8 cellular contexts compared by ENCODE assay signal in the genomic region with DNA sequence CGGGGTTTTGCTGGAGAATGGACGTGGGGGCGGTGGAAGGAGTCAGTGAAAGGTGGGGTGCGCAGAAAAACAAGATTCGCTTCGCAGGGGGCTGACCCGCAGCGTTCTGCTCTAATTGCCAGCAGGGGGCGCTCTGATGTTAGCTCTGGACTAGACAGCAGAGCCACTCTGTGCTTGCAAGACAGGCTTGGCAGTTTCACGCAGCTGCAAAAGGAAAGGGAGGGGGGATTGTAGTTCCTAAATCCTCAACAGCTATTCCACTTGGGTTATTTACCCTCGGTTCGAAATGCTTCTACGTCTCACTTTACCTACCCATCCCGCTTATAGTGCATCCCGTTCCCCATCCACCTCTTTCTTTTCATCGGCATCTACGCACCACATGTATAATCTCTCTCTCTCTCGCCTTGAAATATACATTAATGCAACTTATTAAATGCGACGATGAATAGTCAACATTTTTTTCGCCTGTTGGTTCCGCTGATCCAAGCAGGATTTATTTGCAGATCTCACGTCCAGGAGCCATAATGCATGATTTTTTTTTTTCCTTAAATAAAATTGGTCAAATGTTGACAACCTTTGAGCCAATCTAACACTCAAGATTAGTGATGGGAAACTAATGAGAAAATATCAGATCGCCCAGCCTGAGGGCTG.
DNase-seq lines count a peak whose midpoint lies in the region; ATAC-seq, FAIRE-seq and TF ChIP-seq lines count a peak whose summit lies in the region.

No MANE protein-coding gene starts in this region.

- H3K4me1 Mint-ChIP-seq in CD4-positive, alpha-beta memory T cell: peaks cover 11 to 18% (median 13%) of the 10 kb centered on the region in 4 donors

- POLR2A ChIA-PET in CD4-positive, alpha-beta memory T cell (lab: Charles Lee; ENCODE audit: partially characterized antibody): no interaction called here
- POLR2A ChIA-PET in endothelial cell of umbilical vein (lab: Charles Lee): interaction anchor here (0.7 kb wide), 1 partner anchor 941 kb away, joined by 4 read pairs; no protein-coding TSS in a partner anchor

- peak in 4 of 5 donors; percentile 9 to 23 (median 14) for DNase-seq in CD4-positive, alpha-beta memory T cell
- DNase-seq in HS-5 (ENCODE audit: low read depth) (peak; percentile 42), NCI-H748 treated with DMSO at 0.1 percent for 48 hours (lab: John Stamatoyannopoulos, UW) (peak; percentile 31), endothelial cell of umbilical vein (ENCODE audit: low read depth, low spot score) (peak; percentile 79)
- DNase-seq in activated CD4-positive, alpha-beta T cell treated with anti-CD3 and anti-CD28 coated beads, Interleukin-2, amount 50 U/mL, for 4 hours: peak; percentile 13 to 15
- peak; percentile 20 for DNase-seq in stimulated activated CD8-positive, alpha-beta memory T cell treated with anti-CD3 and anti-CD28 coated beads, Interleukin-4, amount 100 ng/mL, for 24 hours (ENCODE audit: low read depth)

- H3K4me3 Mint-ChIP-seq in CD4-positive, alpha-beta memory T cell: peak overlapping the region in 2 of 8 donors; percentile 14 to 55

- no peak overlapping the region for H3K9ac ChIP-seq in endothelial cell of umbilical vein (replicated peaks; ENCODE audit: extremely low read depth, insufficient read depth, low read length)

- WGBS in mesodermal cell (ENCODE audit: insufficient coverage in 2 of 2), 2 experiments: 6 to 7% methylated on average over 15 of the region's 24 CpGs

- H3K36me3 ChIP-seq in CD4-positive, alpha-beta memory T cell (ENCODE audit: insufficient read depth, low read length): no peaks in the 10 kb centered on the region
- H3K36me3 ChIP-seq in endothelial cell of umbilical vein (ENCODE audit: control insufficient read depth in 2 of 2, extremely low read depth in 1 of 2, insufficient read depth in 2 of 2, low read length in 2 of 2) (no peaks in the 10 kb centered on the region), mesodermal cell (ENCODE audit: control insufficient read depth, insufficient read depth, low read length) (no peaks in the 10 kb centered on the region)

- no peaks in the 10 kb centered on the region for H3K9me1 ChIP-seq in endothelial cell of umbilical vein (replicated peaks; ENCODE audit: control insufficient read depth, extremely low read depth, insufficient read depth, low read length)

- no peaks in the 10 kb centered on the region for H3K9me3 ChIP-seq in CD4-positive, alpha-beta memory T cell (ENCODE audit: control insufficient read depth in 1 of 2, low read length in 2 of 2)
- H3K9me3 ChIP-seq in endothelial cell of umbilical vein (replicated peaks; ENCODE audit: control insufficient read depth, insufficient read depth, low read length): no peaks in the 10 kb centered on the region
- no peaks in the 10 kb centered on the region for H3K9me3 ChIP-seq in mesodermal cell (ENCODE audit: control insufficient read depth, low read length)

- dilution Hi-C loops in endothelial cell of umbilical vein (cut with MboI; ENCODE audit: extremely low pct_ligation_motif_present, low sequenced_read_pairs): no loop called here

- TF ChIP-seq POLR2A in endothelial cell of umbilical vein (IDR thresholded peaks at IDR 0.05; ENCODE audit: low read depth, low read length): no peak

- no peaks in the 10 kb centered on the region for H3K79me2 ChIP-seq in endothelial cell of umbilical vein (ENCODE audit: control insufficient read depth, insufficient read depth, low read length)

- H3K4me3 ChIP-seq in CD4-positive, alpha-beta memory T cell (ENCODE audit: low read length in 2 of 2): no peak overlapping the region
- no peak overlapping the region for H3K4me3 ChIP-seq in endothelial cell of umbilical vein (replicated peaks in 1 of 3; ENCODE audit: insufficient read depth in 1 of 3, low read depth in 1 of 3, low read length in 3 of 3)
- peak overlapping the region; percentile 6 for H3K4me3 ChIP-seq in mesodermal cell (ENCODE audit: extremely low read depth, insufficient read depth, low read length, poor library complexity, severe bottlenecking)

- H3K27ac Mint-ChIP-seq in CD4-positive, alpha-beta memory T cell: peak overlapping the region in 1 of 7 donors; percentile 42

- intact Hi-C loops in CD4-positive, alpha-beta memory T cell (cut with micrococcal nuclease): loop anchor here (5.0 kb wide), 1 partner anchor 1468 kb away; no protein-coding TSS in a partner anchor
- intact Hi-C loops in endothelial cell of umbilical vein (cut with micrococcal nuclease): loop anchor here (1.0 to 5.0 kb wide), 11 partner anchors 217 to 1597 kb away; partner anchors contain the start of gene CDIN1

- no peaks in the 10 kb centered on the region for H3K36me3 Mint-ChIP-seq in CD4-positive, alpha-beta memory T cell

- peaks cover 3% of the 10 kb centered on the region for H4K20me1 ChIP-seq in endothelial cell of umbilical vein (replicated peaks; ENCODE audit: control insufficient read depth, extremely low read depth, insufficient read depth, low read length)

- peaks cover 49% of the 10 kb centered on the region for H3K27me3 ChIP-seq in CD4-positive, alpha-beta memory T cell (ENCODE audit: insufficient read depth, low read length)
- H3K27me3 ChIP-seq in endothelial cell of umbilical vein (ENCODE audit: control insufficient read depth in 2 of 2, insufficient read depth in 2 of 2, low read length in 2 of 2): peaks cover 90 to 99% of the 10 kb centered on the region in 2 experiments

- no peak overlapping the region for H3K27ac ChIP-seq in CD4-positive, alpha-beta memory T cell (ENCODE audit: low read depth, low read length)
- H3K27ac ChIP-seq in endothelial cell of umbilical vein (ENCODE audit: insufficient read depth, low read depth, low read length) (no peak overlapping the region), mesodermal cell (ENCODE audit: low read depth, low read length, severe bottlenecking) (no peak overlapping the region)

- peak; percentile 86 for FAIRE-seq in endothelial cell of umbilical vein (lab: Jason Lieb, UNC)

- ATAC-seq in GM19438 (IDR thresholded peaks at IDR 0.05; ENCODE audit: low read depth, unreplicated experiment): peak; percentile 84

- CTCF ChIA-PET in CD4-positive, alpha-beta memory T cell (lab: Charles Lee; ENCODE audit: partially characterized antibody): interaction anchor here (0.6 kb wide), 1 partner anchor 123 kb away, joined by 3 read pairs; no protein-coding TSS in a partner anchor
- CTCF ChIA-PET in endothelial cell of umbilical vein (lab: Charles Lee): interaction anchor here (0.6 to 3.7 kb wide), 36 partner anchors 9 to 1365 kb away, joined by 3 to 77 read pairs (median 4); no protein-coding TSS in a partner anchor

- H3K4me2 ChIP-seq in endothelial cell of umbilical vein (ENCODE audit: insufficient read depth, low read length): no peak overlapping the region

- no peak overlapping the region for H2AFZ ChIP-seq in endothelial cell of umbilical vein (ENCODE audit: low read depth, low read length)

- peaks cover 61 to 81% of the 10 kb centered on the region in 2 donors for H3K27me3 Mint-ChIP-seq in CD4-positive, alpha-beta memory T cell

- no TSS peak for BruUV-seq in endothelial cell of umbilical vein (replicated peaks; lab: Mats Ljungman, UMichigan)

- peaks cover 0 to 33% (median 12%) of the 10 kb centered on the region in 8 donors for H3K9me3 Mint-ChIP-seq in CD4-positive, alpha-beta memory T cell

- H3K4me1 ChIP-seq in CD4-positive, alpha-beta memory T cell (ENCODE audit: insufficient read depth, low read length): peaks cover 4% of the 10 kb centered on the region
- H3K4me1 ChIP-seq in endothelial cell of umbilical vein (ENCODE audit: control insufficient read depth, extremely low read depth, insufficient read depth, low read length) (peaks cover 11% of the 10 kb centered on the region), mesodermal cell (ENCODE audit: control insufficient read depth, insufficient read depth, low read length, poor library complexity, severe bottlenecking) (peaks cover 25% of the 10 kb centered on the region)

- TF ChIP-seq CTCF in endothelial cell of umbilical vein (IDR thresholded peaks at IDR 0.05; ENCODE audit: extremely low read depth in 1 of 2, insufficient read depth in 1 of 2, low read depth in 1 of 2, low read length in 2 of 2): peak; percentile 72 to 91

TF ChIP-seq in endothelial cell of umbilical vein, 7 proteins besides CTCF, POLR2A, EP300 and RAD21:
- TF ChIP-seq JUN (IDR thresholded peaks at IDR 0.05; ENCODE audit: borderline replicate concordance, insufficient read depth, insufficient read length, low read depth) (no peak), MYC (IDR thresholded peaks at IDR 0.05; ENCODE audit: low read depth, low read length) (no peak), FOS (IDR thresholded peaks at IDR 0.05; ENCODE audit: borderline replicate concordance, insufficient read depth, low read length) (no peak), GATA2 (IDR thresholded peaks at IDR 0.05; ENCODE audit: insufficient read depth, insufficient read length, low read depth, low read length) (no peak), EZH2 (IDR thresholded peaks at IDR 0.05; ENCODE audit: borderline replicate concordance, low read depth, low read length, severe bottlenecking) (no peak), POLR2AphosphoS5 (IDR thresholded peaks at IDR 0.05; ENCODE audit: insufficient read depth, low read depth, low read length) (no peak)
- TF ChIP-seq, protein P1, sequence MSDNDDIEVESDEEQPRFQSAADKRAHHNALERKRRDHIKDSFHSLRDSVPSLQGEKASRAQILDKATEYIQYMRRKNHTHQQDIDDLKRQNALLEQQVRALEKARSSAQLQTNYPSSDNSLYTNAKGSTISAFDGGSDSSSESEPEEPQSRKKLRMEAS (IDR thresholded peaks at IDR 0.05; ENCODE audit: insufficient read depth, insufficient read length): no peak

Comparison
In these comparisons a context has a peak if more than half of its experiments do, and no peak if none do; other contexts are left out.
1. DNase-seq: peak in every context shown above with its lines; median percentile 79 in endothelial cell of umbilical vein; 42 in HS-5; 31 in NCI-H748 treated with DMSO at 0.1 percent for 48 hours; 20 in stimulated activated CD8-positive, alpha-beta memory T cell treated with anti-CD3 and anti-CD28 coated beads, Interleukin-4, amount 100 ng/mL, for 24 hours; 14 in CD4-positive, alpha-beta memory T cell; 14 in activated CD4-positive, alpha-beta T cell treated with anti-CD3 and anti-CD28 coated beads, Interleukin-2, amount 50 U/mL, for 4 hours.